In the genomic region with DNA sequence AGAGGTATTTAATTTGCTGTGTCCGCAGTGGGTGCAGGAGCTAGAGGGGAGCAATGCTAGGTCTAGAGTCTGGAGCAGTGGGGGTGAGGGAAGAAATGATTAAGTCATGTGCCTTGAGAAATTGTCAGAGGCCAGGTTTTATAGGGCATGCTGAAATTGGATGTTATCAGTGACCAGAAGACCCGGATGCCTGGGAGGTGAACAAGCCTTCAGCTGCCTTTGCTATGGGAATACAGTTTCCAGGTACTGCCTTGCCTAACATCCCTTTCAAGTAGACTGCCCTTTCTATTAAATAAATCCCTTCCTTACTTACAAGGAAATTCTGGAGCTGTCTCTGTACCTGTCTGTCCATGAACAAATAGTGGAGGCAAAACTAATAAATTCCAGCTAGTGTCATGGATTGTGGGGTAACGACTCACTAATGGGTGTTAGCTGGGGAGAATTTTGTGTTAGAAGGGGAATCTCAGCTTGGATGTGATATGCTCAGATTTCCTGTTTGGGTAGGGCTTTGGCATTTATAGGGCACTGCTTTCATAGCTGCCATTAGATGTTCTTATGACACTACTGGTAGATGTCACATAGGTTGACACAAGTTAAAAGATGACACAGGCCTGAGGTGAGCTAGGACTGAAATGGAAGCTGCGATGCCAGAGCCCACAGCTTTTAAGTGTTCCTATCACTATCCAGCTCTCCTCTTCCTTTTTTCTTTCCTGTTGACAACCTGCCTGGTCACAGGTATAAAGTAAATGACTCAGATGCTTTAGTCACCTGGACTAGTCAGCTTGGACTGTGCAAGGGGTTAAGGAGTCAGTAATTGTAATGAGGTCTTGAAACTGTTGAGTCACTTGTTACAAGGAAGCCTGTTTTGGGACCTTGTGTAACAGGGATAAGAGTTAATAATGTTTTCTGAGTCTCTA, we compare ENCODE assay signal across 8 cellular contexts. TPM values are rescaled to one million over a fixed set of nuclear protein-coding genes. Genes with fewer than 3 reads are reported as not detected.
DNase-seq lines count a peak whose midpoint lies in the region; ATAC-seq and TF ChIP-seq lines count a peak whose summit lies in the region.

No MANE protein-coding gene starts in this region.

- H3F3A ChIP-seq in Loucy (ENCODE audit: low read depth), result peaks cover 5% of the 10 kb centered on the region; the same call in 1 of the 2 replicates

- H3K4me3 Mint-ChIP-seq in dendritic cell treated with granulocyte-macrophage colony-stimulating factor and Interleukin-4, amounts not matched to agents 40 ng/mL and 50 ng/mL, for 4 days, result peak overlapping the region; percentile 40
- peak overlapping the region; percentile 26 to 82 (median 66) for H3K4me3 Mint-ChIP-seq in naive thymus-derived CD8-positive, alpha-beta T cell

- H3K27ac Mint-ChIP-seq in dendritic cell treated with granulocyte-macrophage colony-stimulating factor and Interleukin-4, amounts not matched to agents 40 ng/mL and 50 ng/mL, for 4 days, result peak overlapping the region; percentile 81
- H3K27ac Mint-ChIP-seq in naive thymus-derived CD8-positive, alpha-beta T cell, result peak overlapping the region; percentile 69 to 96 (median 90)

- POLR2A ChIA-PET in naive thymus-derived CD8-positive, alpha-beta T cell (lab: Charles Lee), result interaction anchor here (0.7 to 11.4 kb wide), 10 partner anchors 9 to 124 kb away, joined by 3 to 183 read pairs (median 4); partner anchors contain the start of gene CHD2
- POLR2A ChIA-PET in GM10248 (lab: Yijun Ruan, JAX), result interaction anchor here (0.9 to 2.0 kb wide), 7 partner anchors 9 to 117 kb away, joined by 3 to 9 read pairs (median 4); no protein-coding TSS in a partner anchor

- ATAC-seq in naive thymus-derived CD8-positive, alpha-beta T cell, result peak; percentile 24 to 25

- no peaks in the 10 kb centered on the region for H3K9me2 ChIP-seq in Loucy (replicated peaks; ENCODE audit: low read depth, low read length)

- CTCF ChIA-PET in GM10248 (lab: Yijun Ruan, JAX), result interaction anchor here (0.9 to 10.0 kb wide), 10 partner anchors 8 to 124 kb away, joined by 3 to 106 read pairs (median 4); no protein-coding TSS in a partner anchor

- H3K9me3 ChIP-seq in Loucy (ENCODE audit: insufficient read depth, low read depth, low read length), result no peaks in the 10 kb centered on the region

- no peaks in the 10 kb centered on the region for H3K27me3 Mint-ChIP-seq in dendritic cell treated with granulocyte-macrophage colony-stimulating factor and Interleukin-4, amounts not matched to agents 40 ng/mL and 50 ng/mL, for 4 days
- H3K27me3 Mint-ChIP-seq in naive thymus-derived CD8-positive, alpha-beta T cell, result no peaks in the 10 kb centered on the region

- H3K9me3 Mint-ChIP-seq in dendritic cell treated with granulocyte-macrophage colony-stimulating factor and Interleukin-4, amounts not matched to agents 40 ng/mL and 50 ng/mL, for 4 days, result no peaks in the 10 kb centered on the region
- no peaks in the 10 kb centered on the region for H3K9me3 Mint-ChIP-seq in naive thymus-derived CD8-positive, alpha-beta T cell

- H3K27me3 ChIP-seq in Loucy (ENCODE audit: insufficient read depth, low read length, poor library complexity, severe bottlenecking), result no peaks in the 10 kb centered on the region

- peaks cover 99% of the 10 kb centered on the region for H3K79me2 ChIP-seq in Loucy (ENCODE audit: insufficient read depth, low read length)

- peak overlapping the region; percentile 47; the same call in 1 of the 2 replicates for H3K27ac ChIP-seq in C4-2B

- peaks cover 57% of the 10 kb centered on the region for H3K36me3 ChIP-seq in Loucy (ENCODE audit: insufficient read depth, low read length)

- no peak for DNase-seq in naive thymus-derived CD8-positive, alpha-beta T cell
- no peak for DNase-seq in stimulated activated CD4-positive, alpha-beta T cell treated with anti-CD3 and anti-CD28 coated beads, Interleukin-12 subunit alpha, Interleukin-12 subunit beta, amount 100 ng/mL, for 4 hours
- no peak for DNase-seq in GM19240 (ENCODE audit: insufficient read length, low spot score)
- DNase-seq in NCI-H1092 (lab: John Stamatoyannopoulos, UW), result no peak
- no peak for DNase-seq in GM10248 (ENCODE audit: extremely low spot score)

- peaks cover 22% of the 10 kb centered on the region for H3K4me1 ChIP-seq in Loucy (ENCODE audit: insufficient read depth, low read length, poor library complexity, severe bottlenecking)

- H3K4me1 Mint-ChIP-seq in dendritic cell treated with granulocyte-macrophage colony-stimulating factor and Interleukin-4, amounts not matched to agents 40 ng/mL and 50 ng/mL, for 4 days (ENCODE audit: low read depth), result peaks cover 65% of the 10 kb centered on the region
- peaks cover 41 to 92% (median 80%) of the 10 kb centered on the region in 4 donors for H3K4me1 Mint-ChIP-seq in naive thymus-derived CD8-positive, alpha-beta T cell

- TF ChIP-seq CTCF in C4-2B (conservative IDR thresholded peaks at IDR 0.05) (no peak), Loucy (conservative IDR thresholded peaks at IDR 0.05; ENCODE audit: low read length) (no peak), GM10248 (IDR thresholded peaks at IDR 0.05; ENCODE audit: control extremely low read depth, extremely low read depth, low read depth, missing control alignments) (no peak)

- H3K36me3 Mint-ChIP-seq in dendritic cell treated with granulocyte-macrophage colony-stimulating factor and Interleukin-4, amounts not matched to agents 40 ng/mL and 50 ng/mL, for 4 days (ENCODE audit: low read depth), result peaks cover 91% of the 10 kb centered on the region
- peaks cover 5 to 65% (median 19%) of the 10 kb centered on the region in 3 donors for H3K36me3 Mint-ChIP-seq in naive thymus-derived CD8-positive, alpha-beta T cell

- intact Hi-C loops in dendritic cell treated with granulocyte-macrophage colony-stimulating factor and Interleukin-4, amounts not matched to agents 40 ng/mL and 50 ng/mL, for 4 days (cut with micrococcal nuclease), result loop anchor here (5.0 kb wide), 1 partner anchor 36 kb away; no protein-coding TSS in a partner anchor

- H3K4me3 ChIP-seq in Loucy (ENCODE audit: low read length, poor library complexity, severe bottlenecking), result no peak overlapping the region

- no peak overlapping the region for H2AFZ ChIP-seq in Loucy (ENCODE audit: low read length)

- no peak overlapping the region for H3K4me2 ChIP-seq in Loucy (ENCODE audit: low read depth, low read length, poor library complexity, severe bottlenecking)

- peaks cover 73% of the 10 kb centered on the region for H4K20me1 ChIP-seq in Loucy (ENCODE audit: insufficient read depth, low read length, poor library complexity, severe bottlenecking)

- H3K9ac ChIP-seq in Loucy (ENCODE audit: low read depth, low read length, poor library complexity, severe bottlenecking), result peak overlapping the region; percentile 5

RNA-seq across cellular contexts. Expression of gene CHD2, which starts 21.3 kb away (rescaled TPM):
- total RNA-seq in naive thymus-derived CD8-positive, alpha-beta T cell, result 100 to 1,000 TPM; 415 to 427 TPM
- 100 to 1,000 TPM in 1 of 3 donors, 10 to 100 TPM in 2; 53.1 to 101 (median 68.1) TPM for polyA plus RNA-seq in naive thymus-derived CD8-positive, alpha-beta T cell
